In genomic region chr15:57017024-57017423, GRCh38 we compare ENCODE assay signal across 14 cellular contexts.
DNase-seq lines count a peak whose midpoint lies in the region; ATAC-seq, FAIRE-seq and TF ChIP-seq lines count a peak whose summit lies in the region.
"Had no signal": no experiment of that assay in that cellular context is flagged by ENCODE, and none has a peak within 500 bp of the region (broad histone marks: within the 10 kb centered on the region; RNA-seq: fewer than 3 reads in every experiment).

No MANE protein-coding gene starts in this region.

- H3K9me3 ChIP-seq in H1 (ENCODE audit: insufficient read depth in 2 of 2, low read depth in 1 of 2, low read length in 1 of 2) = no peaks in the 10 kb centered on the region
- H3K9me3 ChIP-seq: tibial nerve had no signal

- TF ChIP-seq CTCF in LNCAP (IDR thresholded peaks at IDR 0.05) (peak; percentile 33; the same call in 1 of the 2 replicates), H1 (IDR thresholded peaks at IDR 0.05; ENCODE audit: control extremely low read depth in 1 of 3, insufficient read depth in 1 of 3, low read depth in 1 of 3, low read length in 3 of 3) (peak in 2 of 3 experiments; percentile 16 to 35; a peak in 2 of 4 replicates)

- DNase-seq in NCI-H82 (lab: John Stamatoyannopoulos, UW) = peak; percentile 31
- DNase-seq in NCI-H82 treated with DMSO at 0.1 percent for 48 hours (lab: John Stamatoyannopoulos, UW; ENCODE audit: unreplicated experiment) = no peak
- no peak for DNase-seq in H1 (ENCODE audit: low read depth in 1 of 2, low spot score in 2 of 2)
- peak; percentile 14 for DNase-seq in retina
- DNase-seq in activated T-cell treated with anti-CD3 and anti-CD28 coated beads, Interleukin-2, amount 50 U/mL, for 72 hours = no peak
- no peak for DNase-seq in NCI-H510A (lab: John Stamatoyannopoulos, UW)
- DNase-seq: C1 segment of cervical spinal cord; effector CD8-positive, alpha-beta T cell; NCI-H1105 treated with DMSO at 0.1 percent for 48 hours; T-helper 1 cell had no signal

- H2BK5ac ChIP-seq in H1 (ENCODE audit: low read depth, low read length) = no peak overlapping the region

- H3K27me3 ChIP-seq in H1 (replicated peaks in 1 of 4; ENCODE audit: control insufficient read depth in 3 of 4, extremely low read depth in 1 of 4, insufficient read depth in 3 of 4, low read length in 3 of 4) = no peaks in the 10 kb centered on the region
- H3K27me3 ChIP-seq: tibial nerve had no signal

- H3K56ac ChIP-seq in H1 (replicated peaks; ENCODE audit: insufficient read length, low read depth, low read length) = no peak overlapping the region

- no peak overlapping the region for H3K4me3 Mint-ChIP-seq in activated T-cell treated with anti-CD3 and anti-CD28 coated beads, Interleukin-2, amount 50 U/mL, for 72 hours

- H2BK15ac ChIP-seq in H1 (ENCODE audit: low read length) = no peak overlapping the region

- peak overlapping the region; percentile 13 for H4K5ac ChIP-seq in H1 (ENCODE audit: insufficient read length, low read depth, low read length)

- H3K4me3 ChIP-seq in H1 (ENCODE audit: extremely low read depth in 1 of 4, insufficient read depth in 2 of 4, low read depth in 3 of 4, low read length in 4 of 4) = no peak overlapping the region
- H3K4me3 ChIP-seq: lung, tibial nerve had no signal

- no peak overlapping the region for H4K91ac ChIP-seq in H1 (replicated peaks; ENCODE audit: insufficient read length, low read length)

- H3K18ac ChIP-seq in H1 (ENCODE audit: extremely low read depth, low read length) = no peak overlapping the region

- no peaks in the 10 kb centered on the region for H3K27me3 Mint-ChIP-seq in activated T-cell treated with anti-CD3 and anti-CD28 coated beads, Interleukin-2, amount 50 U/mL, for 72 hours (ENCODE audit: low read depth)

- ATAC-seq in activated T-cell treated with anti-CD3 and anti-CD28 coated beads, Interleukin-2, amount 50 U/mL, for 72 hours (replicated peaks in 1 of 2) = no peak
- no peak for ATAC-seq in GM19324 (IDR thresholded peaks at IDR 0.05; ENCODE audit: low FRiP score, unreplicated experiment)

- H4K8ac ChIP-seq in H1 (ENCODE audit: extremely low read depth, insufficient read depth, low read length) = no peak overlapping the region

- H3K79me2 ChIP-seq in H1 (ENCODE audit: control insufficient read depth in 1 of 2, insufficient read depth in 2 of 2, low read length in 2 of 2) = peaks cover 0 to 93% of the 10 kb centered on the region in 2 experiments; a peak in 3 of 4 replicates

- peaks cover 3% of the 10 kb centered on the region; the same call in 1 of the 2 replicates for H3K79me1 ChIP-seq in H1 (ENCODE audit: low read depth, low read length)

- WGBS in H1 (ENCODE audit: extremely low coverage in 1 of 2, insufficient coverage in 1 of 2, insufficient read length in 1 of 2, insufficient replicate concordance in 2 of 2, low coverage in 1 of 2, low lambda C conversion rate in 2 of 2, missing lambda C conversion rate in 1 of 2), 2 experiments = 87% methylated on average over 3 of the region's 3 CpGs; no CpG with 5 or more reads in 1 of the 2 experiments

- H2AK5ac ChIP-seq in H1 (ENCODE audit: low read depth, low read length) = no peak overlapping the region

- H3K36me3 Mint-ChIP-seq in activated T-cell treated with anti-CD3 and anti-CD28 coated beads, Interleukin-2, amount 50 U/mL, for 72 hours (ENCODE audit: insufficient read depth in 2 of 2) = peaks cover 0 to 4% of the 10 kb centered on the region in 2 donors

- H3K4me1 ChIP-seq in H1 (replicated peaks in 1 of 4; ENCODE audit: control insufficient read depth in 3 of 4, insufficient read depth in 4 of 4, low read length in 3 of 4) = peaks cover 1 to 12% (median 6%) of the 10 kb centered on the region in 4 experiments; a peak in 5 of 7 replicates

- H4K20me1 ChIP-seq in H1 (replicated peaks in 1 of 2; ENCODE audit: control insufficient read depth in 1 of 2, insufficient read depth in 2 of 2, low read length in 2 of 2) = peaks cover 0 to 6% of the 10 kb centered on the region in 2 experiments

- POLR2A ChIA-PET in H1 (lab: Charles Lee; ENCODE audit: partially characterized antibody) = interaction anchor here (0.7 kb wide), 1 partner anchor 272 kb away, joined by 3 read pairs; no protein-coding TSS in a partner anchor

- no peak overlapping the region for H2AFZ ChIP-seq in H1 (ENCODE audit: low read length)

- no peak overlapping the region for H2BK20ac ChIP-seq in H1 (ENCODE audit: low read length)

- no peak for TF ChIP-seq EP300 in H1 (IDR thresholded peaks at IDR 0.05; ENCODE audit: borderline replicate concordance in 1 of 2, low read depth in 2 of 2, low read length in 2 of 2)

- no peak overlapping the region for H3K23ac ChIP-seq in H1 (ENCODE audit: insufficient read length)

- no peak overlapping the region for H3K14ac ChIP-seq in H1 (ENCODE audit: insufficient read length)

- H2BK12ac ChIP-seq in H1 (ENCODE audit: low read depth, low read length) = no peak overlapping the region

- H2BK120ac ChIP-seq in H1 (replicated peaks; ENCODE audit: low read depth, low read length) = no peak overlapping the region

- no peak for TF ChIP-seq POLR2A in H1 (IDR thresholded peaks at IDR 0.05; ENCODE audit: control extremely low read depth in 1 of 2, low read depth in 2 of 2, low read length in 2 of 2)

- peak overlapping the region in 1 of 4 experiments; percentile 34; a peak in 1 of 7 replicates for H3K9ac ChIP-seq in H1 (replicated peaks in 1 of 4; ENCODE audit: extremely low read depth in 1 of 4, low read depth in 3 of 4, low read length in 3 of 4)

- no peaks in the 10 kb centered on the region for H3K23me2 ChIP-seq in H1 (ENCODE audit: low read depth, low read length)

- FAIRE-seq in H1 (lab: Jason Lieb, UNC) = no peak

- H3K9me3 Mint-ChIP-seq in activated T-cell treated with anti-CD3 and anti-CD28 coated beads, Interleukin-2, amount 50 U/mL, for 72 hours = no peaks in the 10 kb centered on the region

- no peaks in the 10 kb centered on the region for H3K4me1 Mint-ChIP-seq in activated T-cell treated with anti-CD3 and anti-CD28 coated beads, Interleukin-2, amount 50 U/mL, for 72 hours (ENCODE audit: low read depth)

- H3K4me2 ChIP-seq in H1 (ENCODE audit: insufficient read depth in 1 of 2, low read depth in 2 of 2, low read length in 2 of 2) = peak overlapping the region in 1 of 2 experiments; percentile 25; a peak in 1 of 4 replicates

- H3K27ac ChIP-seq in H1 (ENCODE audit: low read depth, low read length) = no peak overlapping the region
- H3K27ac ChIP-seq: tibial nerve had no signal

- no peak overlapping the region for H3K4ac ChIP-seq in H1 (replicated peaks; ENCODE audit: insufficient read length, low read depth, low read length)

- TF ChIP-seq RAD21 in H1 (IDR thresholded peaks at IDR 0.05 in 1 of 2, conservative IDR thresholded peaks at IDR 0.05 in 1 of 2; ENCODE audit: low read depth in 2 of 2, low read length in 2 of 2) = peak; percentile 59 to 70

- H3K27ac Mint-ChIP-seq in activated T-cell treated with anti-CD3 and anti-CD28 coated beads, Interleukin-2, amount 50 U/mL, for 72 hours = no peak overlapping the region

- CTCF ChIA-PET in H1 (lab: Charles Lee; ENCODE audit: partially characterized antibody) = interaction anchor here (1.2 to 2.3 kb wide), 3 partner anchors 86 to 129 kb away, joined by 3 to 6 read pairs (median 5); no protein-coding TSS in a partner anchor

- H3K36me3 ChIP-seq in H1 (ENCODE audit: control insufficient read depth in 2 of 4, insufficient read depth in 4 of 4, low read length in 3 of 4) = no peaks in the 10 kb centered on the region
- H3K36me3 ChIP-seq: tibial nerve had no signal

TF ChIP-seq in H1, 55 proteins besides CTCF, POLR2A, EP300 and RAD21:
- TF ChIP-seq TAF1 (IDR thresholded peaks at IDR 0.05; ENCODE audit: low read depth, low read length) (no peak), GTF2F1 (IDR thresholded peaks at IDR 0.05; ENCODE audit: borderline replicate concordance, low read depth, low read length) (no peak), SIX5 (IDR thresholded peaks at IDR 0.05; ENCODE audit: low read depth, low read length) (no peak)

Comparison
In these comparisons a context has a peak if more than half of its experiments do, and no peak if none do; other contexts are left out.
1. DNase-seq: peak in NCI-H82 (single experiment) and retina (single experiment); none in NCI-H82 treated with DMSO at 0.1 percent for 48 hours (single experiment), H1 (0 of 2), activated T-cell treated with anti-CD3 and anti-CD28 coated beads, Interleukin-2, amount 50 U/mL, for 72 hours (0 of 2) and NCI-H510A (single experiment).